ENCODE assay signal across 15 cellular contexts in genomic region chr11:96744697-96745096, GRCh38.
"Had no signal": no experiment of that assay in that cellular context is flagged by ENCODE, and none has a peak within 500 bp of the region (broad histone marks: within the 10 kb centered on the region; RNA-seq: fewer than 3 reads in every experiment).

No MANE protein-coding gene starts in this region.

- DNase-seq: activated CD4-positive, alpha-beta memory T cell treated with anti-CD3 and anti-CD28 coated beads for 36 hours; activated naive CD4-positive, alpha-beta T cell treated with anti-CD3 and anti-CD28 coated beads, Interleukin-2, amount 50 U/mL, for 16 hours; activated T-cell treated with anti-CD3 and anti-CD28 coated beads, Interleukin-2, amount 50 U/mL, for 24 hours; dorsolateral prefrontal cortex; glutamatergic neuron; mesendoderm; nucleus accumbens; small intestine; stimulated activated CD4-positive, alpha-beta T cell treated with anti-CD3 and anti-CD28 coated beads, Interleukin-4, amount 100 ng/mL, for 4 hours; stimulated activated CD8-positive, alpha-beta memory T cell treated with anti-CD3 and anti-CD28 coated beads, Interleukin-4, amount 100 ng/mL, for 48 hours; stimulated activated naive CD4-positive, alpha-beta T cell treated with Interleukin-2 at 50 U/mL for 16 hours; transverse colon had no signal

- H3K36me3 Mint-ChIP-seq: activated CD4-positive, alpha-beta memory T cell treated with anti-CD3 and anti-CD28 coated beads for 36 hours; natural killer cell treated with Interleukin-12 subunit alpha and Interleukin-12 subunit beta and Interleukin-15 and Interleukin-18, amount 100 ng/mL, for 72 hours had no signal

- H3K9me3 Mint-ChIP-seq: activated T-cell treated with anti-CD3 and anti-CD28 coated beads, Interleukin-2, amount 50 U/mL, for 24 hours; T-helper 2 cell treated with Interferon-gamma antibody and Interleukin-4, amounts not matched to agents 5 μg/mL and 100 μg/mL, for 36 hours had no signal

- H3K27me3 Mint-ChIP-seq: activated CD4-positive, alpha-beta memory T cell treated with anti-CD3 and anti-CD28 coated beads for 36 hours; activated T-cell treated with anti-CD3 and anti-CD28 coated beads, Interleukin-2, amount 50 U/mL, for 24 hours; natural killer cell treated with Interleukin-12 subunit alpha and Interleukin-12 subunit beta and Interleukin-15 and Interleukin-18, amount 100 ng/mL, for 72 hours; progenitor cell of endocrine pancreas had no signal

- ATAC-seq: natural killer cell treated with Interleukin-12 subunit alpha and Interleukin-12 subunit beta and Interleukin-15 and Interleukin-18, amount 100 ng/mL, for 72 hours had no signal

- H3K27ac Mint-ChIP-seq: activated CD4-positive, alpha-beta memory T cell treated with anti-CD3 and anti-CD28 coated beads for 36 hours; activated T-cell treated with anti-CD3 and anti-CD28 coated beads, Interleukin-2, amount 50 U/mL, for 24 hours; natural killer cell treated with Interleukin-12 subunit alpha and Interleukin-12 subunit beta and Interleukin-15 and Interleukin-18, amount 100 ng/mL, for 72 hours; progenitor cell of endocrine pancreas; T-helper 2 cell treated with Interferon-gamma antibody and Interleukin-4, amounts not matched to agents 5 μg/mL and 100 μg/mL, for 36 hours had no signal

- H3K4me3 Mint-ChIP-seq: activated CD4-positive, alpha-beta memory T cell treated with anti-CD3 and anti-CD28 coated beads for 36 hours; activated T-cell treated with anti-CD3 and anti-CD28 coated beads, Interleukin-2, amount 50 U/mL, for 24 hours; natural killer cell treated with Interleukin-12 subunit alpha and Interleukin-12 subunit beta and Interleukin-15 and Interleukin-18, amount 100 ng/mL, for 72 hours; T-helper 2 cell treated with Interferon-gamma antibody and Interleukin-4, amounts not matched to agents 5 μg/mL and 100 μg/mL, for 36 hours had no signal
